In the genomic region with DNA sequence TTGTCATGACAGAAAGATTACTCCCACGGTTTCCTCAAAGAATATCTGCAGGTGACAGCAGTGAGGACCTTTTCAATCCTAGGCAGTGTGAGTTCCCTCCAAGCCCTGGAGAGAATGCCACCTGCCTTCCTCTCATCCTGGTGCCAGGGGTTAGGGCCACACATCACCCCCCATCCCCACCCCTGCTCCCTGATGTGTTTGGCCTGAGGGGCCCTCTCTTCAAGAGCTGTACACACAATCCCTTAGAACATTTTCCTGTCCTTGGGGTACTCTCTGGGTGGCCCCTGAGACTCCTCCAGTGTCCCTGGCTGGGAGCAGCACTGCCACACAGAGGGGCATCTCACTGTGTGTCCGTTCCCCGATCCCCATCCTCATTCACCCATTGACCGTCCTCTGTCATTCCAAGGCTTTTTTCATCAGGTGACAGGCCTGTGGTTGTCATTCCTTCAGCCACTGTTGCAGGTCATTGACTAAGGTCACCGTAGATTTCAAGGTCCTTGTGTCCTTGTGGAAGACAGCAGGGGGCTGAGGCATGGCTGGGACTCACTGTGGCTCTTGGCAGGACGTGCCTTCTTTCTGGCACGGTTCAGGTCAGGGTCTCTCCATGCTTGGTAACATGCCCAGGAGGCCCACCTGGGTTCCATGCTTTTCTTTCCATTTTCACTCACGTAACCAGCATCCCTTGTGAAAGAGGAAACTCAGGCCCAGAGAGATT, we compare ENCODE assay signal across 1 cellular context.
TF ChIP-seq lines count a peak whose summit lies in the region.

No MANE protein-coding gene starts in this region.

TF ChIP-seq in WTC11, 78 proteins besides CTCF, POLR2A, EP300 and RAD21 (continued from another document):
- TF ChIP-seq, protein P1, sequence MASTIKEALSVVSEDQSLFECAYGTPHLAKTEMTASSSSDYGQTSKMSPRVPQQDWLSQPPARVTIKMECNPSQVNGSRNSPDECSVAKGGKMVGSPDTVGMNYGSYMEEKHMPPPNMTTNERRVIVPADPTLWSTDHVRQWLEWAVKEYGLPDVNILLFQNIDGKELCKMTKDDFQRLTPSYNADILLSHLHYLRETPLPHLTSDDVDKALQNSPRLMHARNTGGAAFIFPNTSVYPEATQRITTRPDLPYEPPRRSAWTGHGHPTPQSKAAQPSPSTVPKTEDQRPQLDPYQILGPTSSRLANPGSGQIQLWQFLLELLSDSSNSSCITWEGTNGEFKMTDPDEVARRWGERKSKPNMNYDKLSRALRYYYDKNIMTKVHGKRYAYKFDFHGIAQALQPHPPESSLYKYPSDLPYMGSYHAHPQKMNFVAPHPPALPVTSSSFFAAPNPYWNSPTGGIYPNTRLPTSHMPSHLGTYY (CRISPR knock-in tag; IDR thresholded peaks at IDR 0.05) = no peak
- TF ChIP-seq NR2C2 (CRISPR knock-in tag; IDR thresholded peaks at IDR 0.05) (no peak), SP1 (CRISPR knock-in tag; conservative IDR thresholded peaks at IDR 0.05) (no peak)
